Comparison of ENCODE assay signal across 9 cellular contexts in the genomic region with DNA sequence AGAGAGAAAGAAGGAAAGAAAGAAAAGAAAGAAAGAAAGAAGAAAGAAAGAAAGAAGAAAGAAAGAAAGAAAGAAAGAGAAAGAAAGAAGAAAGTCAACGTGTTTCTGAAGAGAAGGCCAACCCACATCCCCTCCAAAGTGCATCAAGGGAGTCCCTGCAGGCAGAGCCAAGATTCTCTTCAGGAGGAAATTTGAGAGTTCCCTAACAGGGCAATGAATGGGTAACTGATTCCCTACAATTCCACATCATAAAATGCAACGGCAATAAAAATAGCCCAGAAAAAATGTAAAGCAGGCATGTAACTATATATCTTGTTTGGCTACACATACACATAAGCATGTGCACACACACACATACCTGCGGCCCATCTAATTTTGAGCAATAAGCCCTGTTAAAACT. TPM values are rescaled to one million over a fixed set of nuclear protein-coding genes. Genes with fewer than 3 reads are reported as not detected.
"Had no signal": no experiment of that assay in that cellular context is flagged by ENCODE, and none has a peak within 500 bp of the region (broad histone marks: within the 10 kb centered on the region; RNA-seq: fewer than 3 reads in every experiment).

No MANE protein-coding gene starts in this region.

RNA-seq across cellular contexts. Expression of gene SFTPA2, which starts 15.8 kb away (rescaled TPM):
- total RNA-seq: OCI-LY7, PC-3, PC-9, Peyer's patch, RPMI7951, SJCRH30, SJSA1, SK-MEL-5 had no signal
- polyA plus RNA-seq: SK-N-SH had no signal
